9 cellular contexts compared by ENCODE assay signal in genomic region chr13:72255908-72256307, GRCh38.
DNase-seq lines count a peak whose midpoint lies in the region; ATAC-seq and TF ChIP-seq lines count a peak whose summit lies in the region.
"Had no signal": no experiment of that assay in that cellular context is flagged by ENCODE, and none has a peak within 500 bp of the region (broad histone marks: within the 10 kb centered on the region; RNA-seq: fewer than 3 reads in every experiment).

No MANE protein-coding gene starts in this region.

- H3K36me3 Mint-ChIP-seq in natural killer cell treated with Interleukin-12 subunit alpha and Interleukin-12 subunit beta and Interleukin-15 and Interleukin-18, amount 100 ng/mL, for 72 hours, result peaks cover 4% of the 10 kb centered on the region
- no peaks in the 10 kb centered on the region for H3K36me3 Mint-ChIP-seq in naive thymus-derived CD8-positive, alpha-beta T cell

- H3K27ac ChIP-seq in colonic mucosa (no peak overlapping the region), osteoblast (ENCODE audit: low read depth, low read length) (no peak overlapping the region)
- H3K27ac ChIP-seq: KMS-11 had no signal

- no peaks in the 10 kb centered on the region for H3K27me3 Mint-ChIP-seq in natural killer cell treated with Interleukin-12 subunit alpha and Interleukin-12 subunit beta and Interleukin-15 and Interleukin-18, amount 100 ng/mL, for 72 hours
- peaks cover 0 to 3% (median 0%) of the 10 kb centered on the region in 5 donors for H3K27me3 Mint-ChIP-seq in naive thymus-derived CD8-positive, alpha-beta T cell

- no peak overlapping the region for H3K4me2 ChIP-seq in osteoblast (ENCODE audit: insufficient read depth, low read length)
- H3K4me2 ChIP-seq: KMS-11 had no signal

- H4K20me1 ChIP-seq in osteoblast (ENCODE audit: insufficient read depth, low read length), result no peaks in the 10 kb centered on the region

- H3K9me3 Mint-ChIP-seq in natural killer cell treated with Interleukin-12 subunit alpha and Interleukin-12 subunit beta and Interleukin-15 and Interleukin-18, amount 100 ng/mL, for 72 hours, result peaks cover 22% of the 10 kb centered on the region
- peaks cover 0 to 20% (median 3%) of the 10 kb centered on the region in 9 donors for H3K9me3 Mint-ChIP-seq in naive thymus-derived CD8-positive, alpha-beta T cell

- no peak overlapping the region for H3K9ac ChIP-seq in colonic mucosa (ENCODE audit: low read depth in 2 of 2, low read length in 2 of 2)
- H3K9ac ChIP-seq: KMS-11 had no signal

- DNase-seq in HAP-1 (ENCODE audit: low spot score in 2 of 2) (peak; percentile 74 to 79), NCI-H2227 (lab: John Stamatoyannopoulos, UW; ENCODE audit: unreplicated experiment) (peak; percentile 66), colonic mucosa (peak; percentile 30), osteoblast (ENCODE audit: insufficient read length, low spot score, missing footprints) (no peak), middle frontal gyrus (ENCODE audit: extremely low spot score, low spot score) (no peak)
- DNase-seq in natural killer cell treated with Interleukin-12 subunit alpha and Interleukin-12 subunit beta and Interleukin-15 and Interleukin-18, amount 100 ng/mL, for 72 hours (ENCODE audit: low spot score), result no peak
- no peak for DNase-seq in naive thymus-derived CD8-positive, alpha-beta T cell

- intact Hi-C loops in colonic mucosa (cut with DNase I), result no loop called here

- H3K27me3 ChIP-seq in HAP-1 (ENCODE audit: low read depth) (no peaks in the 10 kb centered on the region), colonic mucosa (no peaks in the 10 kb centered on the region), osteoblast (ENCODE audit: insufficient read depth, low read length) (no peaks in the 10 kb centered on the region)

- H3K36me3 ChIP-seq in HAP-1 (replicated peaks) (no peaks in the 10 kb centered on the region), colonic mucosa (no peaks in the 10 kb centered on the region), osteoblast (ENCODE audit: insufficient read depth, low read length) (no peaks in the 10 kb centered on the region)

- H3K27ac Mint-ChIP-seq in natural killer cell treated with Interleukin-12 subunit alpha and Interleukin-12 subunit beta and Interleukin-15 and Interleukin-18, amount 100 ng/mL, for 72 hours, result no peak overlapping the region
- H3K27ac Mint-ChIP-seq in naive thymus-derived CD8-positive, alpha-beta T cell, result no peak overlapping the region

- peak; percentile 58 for TF ChIP-seq CTCF in colonic mucosa (IDR thresholded peaks at IDR 0.05)
- peak; percentile 24 for TF ChIP-seq CTCF in osteoblast (IDR thresholded peaks at IDR 0.05; ENCODE audit: extremely low read depth, low read depth, low read length)

- H3K79me2 ChIP-seq in osteoblast (ENCODE audit: insufficient read depth, low read length), result no peaks in the 10 kb centered on the region

- H3K9me3 ChIP-seq in HAP-1 (no peaks in the 10 kb centered on the region), colonic mucosa (no peaks in the 10 kb centered on the region), osteoblast (ENCODE audit: low read depth, low read length) (no peaks in the 10 kb centered on the region)

- H2AFZ ChIP-seq in osteoblast (ENCODE audit: low read length), result peak overlapping the region; percentile 49

- in situ Hi-C loops in HAP-1 (cut with MboI; ENCODE audit: low sequenced_read_pairs), result no loop called here

- H3K4me3 ChIP-seq in HAP-1 (no peak overlapping the region), colonic mucosa (no peak overlapping the region), osteoblast (ENCODE audit: insufficient read depth, low read length) (no peak overlapping the region)

- peaks cover 7% of the 10 kb centered on the region; the same call in 1 of the 2 replicates for H3K4me1 ChIP-seq in HAP-1
- H3K4me1 ChIP-seq in colonic mucosa, result no peaks in the 10 kb centered on the region
- no peaks in the 10 kb centered on the region for H3K4me1 ChIP-seq in osteoblast (ENCODE audit: insufficient read depth, low read length)

- H3K4me1 Mint-ChIP-seq in natural killer cell treated with Interleukin-12 subunit alpha and Interleukin-12 subunit beta and Interleukin-15 and Interleukin-18, amount 100 ng/mL, for 72 hours (ENCODE audit: low read depth in 2 of 2), result no peaks in the 10 kb centered on the region
- H3K4me1 Mint-ChIP-seq in naive thymus-derived CD8-positive, alpha-beta T cell, result no peaks in the 10 kb centered on the region

- no peak overlapping the region for H3K4me3 Mint-ChIP-seq in natural killer cell treated with Interleukin-12 subunit alpha and Interleukin-12 subunit beta and Interleukin-15 and Interleukin-18, amount 100 ng/mL, for 72 hours
- H3K4me3 Mint-ChIP-seq in naive thymus-derived CD8-positive, alpha-beta T cell, result no peak overlapping the region

- no peak for ATAC-seq in GM18873 (IDR thresholded peaks at IDR 0.05; ENCODE audit: low FRiP score, unreplicated experiment)
- no peak for ATAC-seq in natural killer cell treated with Interleukin-12 subunit alpha and Interleukin-12 subunit beta and Interleukin-15 and Interleukin-18, amount 100 ng/mL, for 72 hours
- ATAC-seq in naive thymus-derived CD8-positive, alpha-beta T cell, result no peak

- POLR2A ChIA-PET in naive thymus-derived CD8-positive, alpha-beta T cell (lab: Charles Lee), result no interaction called here

Comparison
In these comparisons a context has a peak if more than half of its experiments do, and no peak if none do; other contexts are left out.
1. DNase-seq: peak in HAP-1 (2 of 2), NCI-H2227 (single experiment) and colonic mucosa (single experiment); none in osteoblast (single experiment), natural killer cell treated with Interleukin-12 subunit alpha and Interleukin-12 subunit beta and Interleukin-15 and Interleukin-18, amount 100 ng/mL, for 72 hours (single experiment), middle frontal gyrus (single experiment) and naive thymus-derived CD8-positive, alpha-beta T cell (0 of 10).